8 cellular contexts compared by ENCODE assay signal in genomic region chr5:151095341-151096000, GRCh38. TPM values are rescaled to one million over a fixed set of nuclear protein-coding genes. Genes with fewer than 3 reads are reported as not detected.
A peak's percentile ranks its signal among the peaks of the same experiment; 100 is the strongest.
DNase-seq lines count a peak whose midpoint lies in the region; ATAC-seq, FAIRE-seq and TF ChIP-seq lines count a peak whose summit lies in the region.

No MANE protein-coding gene starts in this region.

- H3K9me3 Mint-ChIP-seq in T-helper 1 cell treated with Interleukin-12 subunit alpha and Interleukin-12 subunit beta and Interleukin-4 antibody, amounts not matched to agents 30 μg/mL and 1 μg/mL, for 36 hours: no peaks in the 10 kb centered on the region
- H3K9me3 Mint-ChIP-seq in activated T-helper 17 cell treated with anti-CD3 and anti-CD28 coated beads, Interleukin-2, amount 50 U/mL, for 72 hours: no peaks in the 10 kb centered on the region

- H3K27me3 ChIP-seq in keratinocyte (ENCODE audit: control insufficient read depth, extremely low read depth, insufficient read depth, low read length) (no peaks in the 10 kb centered on the region), subcutaneous abdominal adipose tissue (ENCODE audit: control insufficient read depth in 5 of 5, insufficient read depth in 4 of 5, low read length in 5 of 5) (no peaks in the 10 kb centered on the region)

- H3K4me1 Mint-ChIP-seq in T-helper 1 cell treated with Interleukin-12 subunit alpha and Interleukin-12 subunit beta and Interleukin-4 antibody, amounts not matched to agents 30 μg/mL and 1 μg/mL, for 36 hours (ENCODE audit: low read depth): peaks cover 71% of the 10 kb centered on the region
- peaks cover 61% of the 10 kb centered on the region for H3K4me1 Mint-ChIP-seq in activated T-helper 17 cell treated with anti-CD3 and anti-CD28 coated beads, Interleukin-2, amount 50 U/mL, for 72 hours

- H3K36me3 Mint-ChIP-seq in T-helper 1 cell treated with Interleukin-12 subunit alpha and Interleukin-12 subunit beta and Interleukin-4 antibody, amounts not matched to agents 30 μg/mL and 1 μg/mL, for 36 hours (ENCODE audit: low read depth): peaks cover 28% of the 10 kb centered on the region
- peaks cover 60% of the 10 kb centered on the region for H3K36me3 Mint-ChIP-seq in activated T-helper 17 cell treated with anti-CD3 and anti-CD28 coated beads, Interleukin-2, amount 50 U/mL, for 72 hours (ENCODE audit: low read depth)

- no peak overlapping the region for H3K4me2 ChIP-seq in keratinocyte (ENCODE audit: control insufficient read depth, extremely low read depth, insufficient read depth, low read depth, low read length)

- no peaks in the 10 kb centered on the region for H4K20me1 ChIP-seq in keratinocyte (ENCODE audit: control insufficient read depth, extremely low read depth, insufficient read depth, low read length)

- no peak for FAIRE-seq in keratinocyte (lab: Jason Lieb, UNC)

- peaks cover 39% of the 10 kb centered on the region for H3K4me1 ChIP-seq in keratinocyte (ENCODE audit: control insufficient read depth, extremely low read depth, insufficient read depth, low read length)
- H3K4me1 ChIP-seq in subcutaneous abdominal adipose tissue (ENCODE audit: control insufficient read depth in 5 of 5, insufficient read depth in 5 of 5, low read length in 5 of 5): peaks cover 27 to 80% (median 65%) of the 10 kb centered on the region in 5 donors

- peak overlapping the region; percentile 54 for H3K4me3 Mint-ChIP-seq in T-helper 1 cell treated with Interleukin-12 subunit alpha and Interleukin-12 subunit beta and Interleukin-4 antibody, amounts not matched to agents 30 μg/mL and 1 μg/mL, for 36 hours
- peak overlapping the region; percentile 75 for H3K4me3 Mint-ChIP-seq in activated T-helper 17 cell treated with anti-CD3 and anti-CD28 coated beads, Interleukin-2, amount 50 U/mL, for 72 hours

- H3K4me3 ChIP-seq in keratinocyte (ENCODE audit: control insufficient read depth in 2 of 3, extremely low read depth in 1 of 3, insufficient read depth in 2 of 3, low read depth in 1 of 3, low read length in 3 of 3) (no peak overlapping the region), subcutaneous abdominal adipose tissue (ENCODE audit: low read depth in 1 of 5, low read length in 5 of 5) (peak overlapping the region in 2 of 5 donors; percentile 5 to 23)

- H3K9me3 ChIP-seq in keratinocyte (ENCODE audit: control insufficient read depth, low read depth, low read length): no peaks in the 10 kb centered on the region
- H3K9me3 ChIP-seq in subcutaneous abdominal adipose tissue (ENCODE audit: control insufficient read depth in 5 of 5, low read length in 5 of 5): no peaks in the 10 kb centered on the region

- H3K27me3 Mint-ChIP-seq in T-helper 1 cell treated with Interleukin-12 subunit alpha and Interleukin-12 subunit beta and Interleukin-4 antibody, amounts not matched to agents 30 μg/mL and 1 μg/mL, for 36 hours (ENCODE audit: low read depth): peaks cover 10% of the 10 kb centered on the region
- H3K27me3 Mint-ChIP-seq in activated T-helper 17 cell treated with anti-CD3 and anti-CD28 coated beads, Interleukin-2, amount 50 U/mL, for 72 hours: no peaks in the 10 kb centered on the region

- no peak for TF ChIP-seq CTCF in keratinocyte (optimal IDR thresholded peaks at IDR 0.05 in 1 of 3, IDR thresholded peaks at IDR 0.05 in 1 of 3, conservative IDR thresholded peaks at IDR 0.05 in 1 of 3; ENCODE audit: extremely low read depth in 1 of 3, insufficient read depth in 2 of 3, low read length in 3 of 3)

- H3K9me1 ChIP-seq in keratinocyte (ENCODE audit: control insufficient read depth, extremely low read depth, insufficient read depth, low read length): no peaks in the 10 kb centered on the region

- H3K9ac ChIP-seq in keratinocyte (ENCODE audit: control insufficient read depth, extremely low read depth, insufficient read depth, low read length) (no peak overlapping the region), subcutaneous abdominal adipose tissue (ENCODE audit: low read length in 5 of 5) (peak overlapping the region; percentile 35 to 77 (median 69))

- DNase-seq in T-helper 1 cell (no peak), keratinocyte (ENCODE audit: low read depth, low spot score) (no peak), hepatic stellate cell (ENCODE audit: low spot score) (no peak), AML-193 (lab: John Stamatoyannopoulos, UW) (no peak)
- DNase-seq in stimulated activated CD4-positive, alpha-beta T cell treated with anti-CD3 and anti-CD28 coated beads, Interleukin-1b, Interleukin-23, amount 100 ng/mL, for 48 hours: no peak

- peak overlapping the region; percentile 72 for H3K27ac Mint-ChIP-seq in T-helper 1 cell treated with Interleukin-12 subunit alpha and Interleukin-12 subunit beta and Interleukin-4 antibody, amounts not matched to agents 30 μg/mL and 1 μg/mL, for 36 hours
- peak overlapping the region; percentile 95 for H3K27ac Mint-ChIP-seq in activated T-helper 17 cell treated with anti-CD3 and anti-CD28 coated beads, Interleukin-2, amount 50 U/mL, for 72 hours

- H3K36me3 ChIP-seq in keratinocyte (ENCODE audit: control insufficient read depth in 2 of 2, extremely low read depth in 1 of 2, insufficient read depth in 2 of 2, low read length in 2 of 2) (no peaks in the 10 kb centered on the region), subcutaneous abdominal adipose tissue (ENCODE audit: control insufficient read depth in 5 of 5, insufficient read depth in 5 of 5, low read length in 5 of 5) (peaks cover 0 to 15% (median 6%) of the 10 kb centered on the region in 5 donors)

- H2AFZ ChIP-seq in keratinocyte (ENCODE audit: control insufficient read depth, low read length): peak overlapping the region; percentile 20

- no peak for ATAC-seq in activated T-helper 17 cell treated with anti-CD3 and anti-CD28 coated beads, Interleukin-2, amount 50 U/mL, for 72 hours (replicated peaks)

- H3K79me2 ChIP-seq in keratinocyte (ENCODE audit: control insufficient read depth, insufficient read depth, low read length): no peaks in the 10 kb centered on the region

- peak overlapping the region; percentile 86 for H3K27ac ChIP-seq in keratinocyte (ENCODE audit: control insufficient read depth, insufficient read depth, low read length)
- H3K27ac ChIP-seq in subcutaneous abdominal adipose tissue (ENCODE audit: low read depth, low read length): peak overlapping the region; percentile 98

- dilution Hi-C loops in keratinocyte (cut with MboI; ENCODE audit: extremely low pct_ligation_motif_present, low sequenced_read_pairs): no loop called here

RNA-seq across cellular contexts. Expression of gene TNIP1, which starts 14.6 kb away (rescaled TPM):
- 100 to 1,000 TPM; 316 to 609 TPM for total RNA-seq in activated T-helper 17 cell treated with anti-CD3 and anti-CD28 coated beads, Interleukin-2, amount 50 U/mL, for 72 hours
- polyA plus RNA-seq in keratinocyte: 43.4 to 98.3 TPM (median 47.9 TPM) in 3 replicates
- polyA plus RNA-seq in keratinocyte (2011; ENCODE audit: low read depth): 188 TPM
- polyA plus RNA-seq in keratinocyte (2011; cell fraction: cytosol; rRNA removed): 71.4 and 109 TPM in 2 replicates
- polyA plus RNA-seq in keratinocyte (2011; cell fraction: nucleus; rRNA removed): 67.6 and 70.0 TPM in 2 replicates
- 63.7 and 120 TPM in 2 replicates for polyA plus RNA-seq in keratinocyte (2012; ENCODE audit: low replicate concordance)
- 82.8 to 116 TPM (median 88.8 TPM) in 3 replicates for polyA minus RNA-seq in keratinocyte
- polyA minus RNA-seq in keratinocyte (2011; cell fraction: cytosol; rRNA and poly(A)+ RNA removed): 146 TPM
- 54.0 and 61.1 TPM in 2 replicates for polyA minus RNA-seq in keratinocyte (2011; cell fraction: nucleus; rRNA and poly(A)+ RNA removed)
